Comparison of ENCODE assay signal across 29 cellular contexts in the genomic region with DNA sequence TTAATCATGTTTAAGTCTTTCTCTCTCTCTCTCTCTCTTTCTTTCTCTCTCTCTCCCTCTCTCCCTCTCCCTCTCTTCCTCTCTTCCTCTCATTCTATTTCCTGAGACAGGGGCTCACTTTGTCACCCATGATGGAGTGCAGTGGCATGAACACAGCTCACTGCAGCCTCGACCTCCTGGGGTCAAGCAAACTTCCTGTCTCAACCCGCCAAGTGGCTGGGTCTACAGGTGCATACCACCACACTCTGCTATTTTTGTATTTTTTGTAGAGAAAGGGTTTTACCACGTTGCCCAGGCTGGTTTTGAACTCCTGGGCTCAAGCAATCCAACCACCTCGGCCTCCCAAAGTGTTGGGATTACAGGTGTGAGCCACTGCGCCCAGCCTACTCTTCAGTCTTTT. TPM values are rescaled to one million over a fixed set of nuclear protein-coding genes. Genes with fewer than 3 reads are reported as not detected.
"Had no signal": no experiment of that assay in that cellular context is flagged by ENCODE, and none has a peak within 500 bp of the region (broad histone marks: within the 10 kb centered on the region; RNA-seq: fewer than 3 reads in every experiment).

No MANE protein-coding gene starts in this region.

- ATAC-seq: activated CD4-positive, alpha-beta T cell treated with anti-CD3 and anti-CD28 coated beads for 36 hours; activated T-cell treated with anti-CD3 and anti-CD28 coated beads, Interleukin-2, amount 50 U/mL, for 72 hours; body of pancreas had no signal

- H3K4me3 ChIP-seq: ascending aorta, body of pancreas, SK-N-MC had no signal

- H3K9me3 ChIP-seq: ascending aorta, body of pancreas had no signal

- DNase-seq: activated CD4-positive, alpha-beta memory T cell treated with anti-CD3 and anti-CD28 coated beads, Interleukin-2, amount 10 ng/mL, durations not matched to agents 7 days and 5 days; activated CD4-positive, alpha-beta T cell treated with anti-CD3 and anti-CD28 coated beads for 36 hours; activated CD4-positive, alpha-beta T cell treated with anti-CD3 and anti-CD28 coated beads, Interleukin-2, amount 50 U/mL, for 1 hour; activated gamma-delta T cell treated with Interleukin-2 at 50 U/mL for 16 hours; activated naive CD4-positive, alpha-beta T cell treated with anti-CD3 and anti-CD28 coated beads, Interleukin-2, amount 50 U/mL, for 16 hours; activated T-cell treated with anti-CD3 and anti-CD28 coated beads for 4 hours; activated T-cell treated with anti-CD3 and anti-CD28 coated beads, Interleukin-2, amount 50 U/mL, for 72 hours; amniotic stem cell; body of pancreas; central memory CD4-positive, alpha-beta T cell; Kasumi-1; KBM-7; NCI-H1092 treated with DMSO at 0.1 percent for 48 hours; NCI-H1417 treated with DMSO at 0.1 percent for 48 hours; NCI-H1694; NCI-H2029; NCI-H2107; NCI-H2171 treated with DMSO at 0.1 percent for 48 hours; NCI-H345; NCI-H510A; NCI-H526 treated with DMSO at 0.1 percent for 48 hours; NCI-H82; T-helper 1 cell; WERI-Rb-1 had no signal

- H3K9me3 Mint-ChIP-seq: activated T-helper 2 cell treated with anti-CD3 and anti-CD28 coated beads, Interferon-gamma antibody, Interleukin-2, Interleukin-4, amounts not matched to agents 10 μg/mL and 5 μg/mL and 100 μg/mL, durations not matched to agents 14 hours and 24 hours and 36 hours had no signal

- H3K27me3 ChIP-seq: ascending aorta, body of pancreas had no signal

- H3K4me1 Mint-ChIP-seq: activated CD4-positive, alpha-beta memory T cell treated with anti-CD3 and anti-CD28 coated beads, Interleukin-2, amount 10 ng/mL, durations not matched to agents 7 days and 5 days; activated CD4-positive, alpha-beta T cell treated with anti-CD3 and anti-CD28 coated beads for 36 hours had no signal

- FAIRE-seq: bronchial epithelial cell had no signal

- H3K27ac ChIP-seq: ascending aorta, body of pancreas, SK-N-MC, WERI-Rb-1 had no signal

- H3K36me3 ChIP-seq: ascending aorta, WERI-Rb-1 had no signal

- H3K27me3 Mint-ChIP-seq: activated CD4-positive, alpha-beta T cell treated with anti-CD3 and anti-CD28 coated beads for 36 hours had no signal

- H3K4me3 Mint-ChIP-seq: activated CD4-positive, alpha-beta memory T cell treated with anti-CD3 and anti-CD28 coated beads, Interleukin-2, amount 10 ng/mL, durations not matched to agents 7 days and 5 days; activated CD4-positive, alpha-beta T cell treated with anti-CD3 and anti-CD28 coated beads for 36 hours; activated T-cell treated with anti-CD3 and anti-CD28 coated beads, Interleukin-2, amount 50 U/mL, for 72 hours had no signal

- H3K4me1 ChIP-seq: ascending aorta, body of pancreas had no signal

- H3K27ac Mint-ChIP-seq: activated CD4-positive, alpha-beta memory T cell treated with anti-CD3 and anti-CD28 coated beads, Interleukin-2, amount 10 ng/mL, durations not matched to agents 7 days and 5 days; activated CD4-positive, alpha-beta T cell treated with anti-CD3 and anti-CD28 coated beads for 36 hours; activated T-cell treated with anti-CD3 and anti-CD28 coated beads, Interleukin-2, amount 50 U/mL, for 72 hours; activated T-helper 2 cell treated with anti-CD3 and anti-CD28 coated beads, Interferon-gamma antibody, Interleukin-2, Interleukin-4, amounts not matched to agents 10 μg/mL and 5 μg/mL and 100 μg/mL, durations not matched to agents 14 hours and 24 hours and 36 hours had no signal

RNA-seq across cellular contexts. Expression of gene PACSIN1, which starts 24.4 kb away (rescaled TPM):
- total RNA-seq: activated T-helper 2 cell treated with anti-CD3 and anti-CD28 coated beads, Interferon-gamma antibody, Interleukin-2, Interleukin-4, amounts not matched to agents 10 μg/mL and 5 μg/mL and 100 μg/mL, durations not matched to agents 14 hours and 24 hours and 36 hours; ascending aorta; bronchial epithelial cell; RPMI7951 had no signal
